In genomic region chr6:127482318-127482717, GRCh38 we compare ENCODE assay signal across 15 cellular contexts. TPM values are rescaled to one million over a fixed set of nuclear protein-coding genes. Genes with fewer than 3 reads are reported as not detected.
"Had no signal": no experiment of that assay in that cellular context is flagged by ENCODE, and none has a peak within 500 bp of the region (broad histone marks: within the 10 kb centered on the region; RNA-seq: fewer than 3 reads in every experiment).

No MANE protein-coding gene starts in this region.

- H3K27me3 Mint-ChIP-seq: activated CD4-positive, alpha-beta memory T cell treated with anti-CD3 and anti-CD28 coated beads for 36 hours; activated CD8-positive, alpha-beta memory T cell treated with anti-CD3 and anti-CD28 coated beads, Interleukin-2, amount 10 ng/mL, durations not matched to agents 7 days and 5 days; activated naive CD4-positive, alpha-beta T cell treated with anti-CD3 and anti-CD28 coated beads, Interleukin-2, amount 50 U/mL, for 24 hours had no signal

- ATAC-seq: activated CD8-positive, alpha-beta memory T cell treated with anti-CD3 and anti-CD28 coated beads, Interleukin-2, amount 10 ng/mL, durations not matched to agents 7 days and 5 days had no signal

- H3K27me3 ChIP-seq: transverse colon had no signal

- H3K36me3 ChIP-seq: transverse colon had no signal

- H3K4me3 Mint-ChIP-seq: activated CD4-positive, alpha-beta memory T cell treated with anti-CD3 and anti-CD28 coated beads for 36 hours; activated CD8-positive, alpha-beta memory T cell treated with anti-CD3 and anti-CD28 coated beads, Interleukin-2, amount 10 ng/mL, durations not matched to agents 7 days and 5 days; activated naive CD4-positive, alpha-beta T cell treated with anti-CD3 and anti-CD28 coated beads, Interleukin-2, amount 50 U/mL, for 24 hours; naive B cell had no signal

- H3K4me3 ChIP-seq: transverse colon had no signal

- H3K9me3 ChIP-seq: transverse colon had no signal

- DNase-seq: activated CD4-positive, alpha-beta memory T cell treated with anti-CD3 and anti-CD28 coated beads for 36 hours; activated CD4-positive, CD25-positive, alpha-beta regulatory T cell treated with anti-CD3 and anti-CD28 coated beads, Interleukin-2, amount 50 U/mL, for 72 hours; activated CD8-positive, alpha-beta memory T cell treated with anti-CD3 and anti-CD28 coated beads, Interleukin-2, amount 10 ng/mL, durations not matched to agents 7 days and 5 days; activated T-cell treated with anti-CD3 and anti-CD28 coated beads, Interleukin-2, amount 50 U/mL, for 1 hour; amygdala; effector memory CD4-positive, alpha-beta T cell; foreskin melanocyte; head of caudate nucleus; naive B cell; stimulated activated CD4-positive, alpha-beta T cell treated with anti-CD3 and anti-CD28 coated beads, Interleukin-4, amount 100 ng/mL, for 24 hours; stimulated activated naive CD4-positive, alpha-beta T cell; substantia nigra; transverse colon had no signal

- H3K9me3 Mint-ChIP-seq: activated naive CD4-positive, alpha-beta T cell treated with anti-CD3 and anti-CD28 coated beads, Interleukin-2, amount 50 U/mL, for 24 hours had no signal

- H3K27ac Mint-ChIP-seq: activated CD4-positive, alpha-beta memory T cell treated with anti-CD3 and anti-CD28 coated beads for 36 hours; activated CD8-positive, alpha-beta memory T cell treated with anti-CD3 and anti-CD28 coated beads, Interleukin-2, amount 10 ng/mL, durations not matched to agents 7 days and 5 days; activated naive CD4-positive, alpha-beta T cell treated with anti-CD3 and anti-CD28 coated beads, Interleukin-2, amount 50 U/mL, for 24 hours; naive B cell had no signal

- H3K27ac ChIP-seq: transverse colon had no signal

RNA-seq across cellular contexts. Expression of gene KIAA0408, which starts 23.1 kb away (rescaled TPM):
- total RNA-seq: lung microvascular endothelial cell had no signal
